ENCODE assay signal across 37 cellular contexts in the genomic region with DNA sequence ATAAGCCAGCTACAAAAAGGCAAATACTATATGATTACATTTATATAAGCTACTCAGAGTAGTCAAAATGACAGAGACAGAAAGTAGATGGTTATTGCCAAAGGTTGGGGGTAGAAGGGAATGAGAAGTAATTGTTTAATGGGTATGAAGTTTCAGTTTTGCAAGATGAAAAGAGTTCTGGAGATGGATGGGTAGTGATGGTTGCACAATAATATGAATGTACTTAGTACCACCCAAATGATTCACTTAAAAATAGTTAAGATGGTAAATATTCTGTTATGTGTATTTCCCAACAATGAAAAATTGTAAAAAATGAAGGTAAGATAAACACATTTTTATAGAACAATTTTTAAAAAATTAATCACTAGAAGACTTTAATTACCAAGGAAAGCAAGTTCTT.
"Had no signal": no experiment of that assay in that cellular context is flagged by ENCODE, and none has a peak within 500 bp of the region (broad histone marks: within the 10 kb centered on the region; RNA-seq: fewer than 3 reads in every experiment).

No MANE protein-coding gene starts in this region.

- H3K36me3 Mint-ChIP-seq: activated CD4-positive, alpha-beta memory T cell treated with anti-CD3 and anti-CD28 coated beads for 36 hours; activated naive CD4-positive, alpha-beta T cell treated with anti-CD3 and anti-CD28 coated beads, Interleukin-2, amount 50 U/mL, for 72 hours; activated naive CD8-positive, alpha-beta T cell treated with anti-CD3 and anti-CD28 coated beads for 36 hours had no signal

- H3K27me3 ChIP-seq: adrenal gland, body of pancreas, brain microvascular endothelial cell, breast epithelium had no signal

- H3K9me3 Mint-ChIP-seq: activated B cell treated with CpG ODN at 0.5 μM for 24 hours; activated CD4-positive, alpha-beta T cell treated with anti-CD3 and anti-CD28 coated beads, Interleukin-2, amount 10 ng/mL, durations not matched to agents 24 days and 14 days; activated naive CD8-positive, alpha-beta T cell treated with anti-CD3 and anti-CD28 coated beads for 36 hours; activated T-helper 1 cell treated with anti-CD3 and anti-CD28 coated beads, Interleukin-12 subunit alpha, Interleukin-12 subunit beta, Interleukin-2, Interleukin-4 antibody, amounts not matched to agents 30 ng/mL and 10 ng/mL and 1 ng/mL, durations not matched to agents 14 hours and 24 hours and 36 hours had no signal

- H3K27ac ChIP-seq: adrenal gland, body of pancreas, brain microvascular endothelial cell, breast epithelium, VCaP had no signal

- H3K27me3 Mint-ChIP-seq: activated B cell treated with CpG ODN at 0.5 μM for 24 hours; activated CD4-positive, alpha-beta memory T cell treated with anti-CD3 and anti-CD28 coated beads for 36 hours; activated CD4-positive, alpha-beta T cell treated with anti-CD3 and anti-CD28 coated beads, Interleukin-2, amount 10 ng/mL, durations not matched to agents 24 days and 14 days; activated CD8-positive, alpha-beta T cell treated with anti-CD3 and anti-CD28 coated beads for 36 hours; activated naive CD8-positive, alpha-beta T cell treated with anti-CD3 and anti-CD28 coated beads for 36 hours; activated T-helper 17 cell treated with anti-CD3 and anti-CD28 coated beads, Interleukin-2, amount 50 U/mL, for 72 hours had no signal

- FAIRE-seq: astrocyte, TTC549 had no signal

- H3K4me1 ChIP-seq: adrenal gland, body of pancreas, breast epithelium had no signal

- H3K36me3 ChIP-seq: adrenal gland, brain microvascular endothelial cell, breast epithelium had no signal

- H3K4me3 ChIP-seq: adrenal gland, body of pancreas, breast epithelium had no signal

- ATAC-seq: activated CD8-positive, alpha-beta T cell treated with anti-CD3 and anti-CD28 coated beads for 36 hours; activated naive CD4-positive, alpha-beta T cell treated with anti-CD3 and anti-CD28 coated beads, Interleukin-2, amount 50 U/mL, for 72 hours; activated T-cell treated with anti-CD3 and anti-CD28 coated beads, Interleukin-2, amount 50 U/mL, for 4 hours; activated T-cell treated with anti-CD3 and anti-CD28 coated beads, Interleukin-2, amount 50 U/mL, for 72 hours; activated T-helper 17 cell treated with anti-CD3 and anti-CD28 coated beads, Interleukin-2, amount 50 U/mL, for 72 hours; body of pancreas had no signal

- H3K4me1 Mint-ChIP-seq: activated B cell treated with CpG ODN at 0.5 μM for 24 hours; activated CD4-positive, alpha-beta T cell treated with anti-CD3 and anti-CD28 coated beads, Interleukin-2, amount 10 ng/mL, durations not matched to agents 24 days and 14 days; activated naive CD8-positive, alpha-beta T cell treated with anti-CD3 and anti-CD28 coated beads for 36 hours; activated T-helper 17 cell treated with anti-CD3 and anti-CD28 coated beads, Interleukin-2, amount 50 U/mL, for 72 hours had no signal

- H3K4me3 Mint-ChIP-seq: activated B cell treated with CpG ODN at 0.5 μM for 24 hours; activated CD4-positive, alpha-beta memory T cell treated with anti-CD3 and anti-CD28 coated beads for 36 hours; activated CD4-positive, alpha-beta T cell treated with anti-CD3 and anti-CD28 coated beads, Interleukin-2, amount 10 ng/mL, durations not matched to agents 24 days and 14 days; activated CD8-positive, alpha-beta T cell treated with anti-CD3 and anti-CD28 coated beads for 36 hours; activated naive CD4-positive, alpha-beta T cell treated with anti-CD3 and anti-CD28 coated beads for 36 hours; activated naive CD8-positive, alpha-beta T cell treated with anti-CD3 and anti-CD28 coated beads for 36 hours; activated T-cell treated with anti-CD3 and anti-CD28 coated beads, Interleukin-2, amount 50 U/mL, for 4 hours; activated T-cell treated with anti-CD3 and anti-CD28 coated beads, Interleukin-2, amount 50 U/mL, for 72 hours; activated T-helper 1 cell treated with anti-CD3 and anti-CD28 coated beads, Interleukin-12 subunit alpha, Interleukin-12 subunit beta, Interleukin-2, Interleukin-4 antibody, amounts not matched to agents 30 ng/mL and 10 ng/mL and 1 ng/mL, durations not matched to agents 14 hours and 24 hours and 36 hours; activated T-helper 17 cell treated with anti-CD3 and anti-CD28 coated beads, Interleukin-2, amount 50 U/mL, for 72 hours; T-helper 1 cell treated with Interleukin-12 subunit alpha and Interleukin-12 subunit beta and Interleukin-4 antibody, amounts not matched to agents 30 μg/mL and 1 μg/mL, for 36 hours; T-helper 2 cell treated with Interferon-gamma antibody and Interleukin-4, amounts not matched to agents 5 μg/mL and 100 μg/mL, for 36 hours had no signal

- H3K9me3 ChIP-seq: adrenal gland, body of pancreas, breast epithelium had no signal

- DNase-seq: activated B cell treated with CpG ODN at 0.5 μM for 24 hours; activated CD4-positive, alpha-beta memory T cell treated with anti-CD3 and anti-CD28 coated beads for 36 hours; activated CD4-positive, alpha-beta T cell treated with anti-CD3 and anti-CD28 coated beads for 4 hours; activated CD4-positive, alpha-beta T cell treated with anti-CD3 and anti-CD28 coated beads, Interleukin-2, amount 10 ng/mL, durations not matched to agents 24 days and 14 days; activated CD4-positive, alpha-beta T cell treated with anti-CD3 and anti-CD28 coated beads, Interleukin-2, amount 50 U/mL, for 1 hour; activated CD4-positive, alpha-beta T cell treated with anti-CD3 and anti-CD28 coated beads, Interleukin-2, amount 50 U/mL, for 4 hours; activated CD4-positive, CD25-positive, alpha-beta regulatory T cell treated with anti-CD3 and anti-CD28 coated beads, Interleukin-2, amount 50 U/mL, for 72 hours; activated CD8-positive, alpha-beta memory T cell treated with anti-CD3 and anti-CD28 coated beads, Interleukin-2, amount 50 U/mL, for 4 hours; activated CD8-positive, alpha-beta T cell treated with anti-CD3 and anti-CD28 coated beads for 36 hours; activated effector memory CD4-positive, alpha-beta T cell treated with anti-CD3 and anti-CD28 coated beads, Interleukin-2, amount 50 U/mL, for 16 hours; activated gamma-delta T cell treated with Interleukin-2 at 50 U/mL for 16 hours; activated naive CD4-positive, alpha-beta T cell; activated naive CD4-positive, alpha-beta T cell treated with anti-CD3 and anti-CD28 coated beads for 36 hours; activated naive CD4-positive, alpha-beta T cell treated with anti-CD3 and anti-CD28 coated beads, Interleukin-2, amount 50 U/mL, for 16 hours; activated naive CD8-positive, alpha-beta T cell treated with anti-CD3 and anti-CD28 coated beads for 36 hours; activated T-cell treated with anti-CD3 and anti-CD28 coated beads for 4 hours; activated T-cell treated with anti-CD3 and anti-CD28 coated beads, Interleukin-2, amount 50 U/mL, for 1 hour; activated T-cell treated with anti-CD3 and anti-CD28 coated beads, Interleukin-2, amount 50 U/mL, for 4 hours; activated T-cell treated with anti-CD3 and anti-CD28 coated beads, Interleukin-2, amount 50 U/mL, for 72 hours; adrenal gland; amniotic stem cell; aorta; body of pancreas; brain microvascular endothelial cell; central memory CD4-positive, alpha-beta T cell; T-helper 1 cell; T-helper 2 cell; T-helper 9 cell had no signal

- H3K27ac Mint-ChIP-seq: activated B cell treated with CpG ODN at 0.5 μM for 24 hours; activated CD4-positive, alpha-beta memory T cell treated with anti-CD3 and anti-CD28 coated beads for 36 hours; activated CD4-positive, alpha-beta T cell treated with anti-CD3 and anti-CD28 coated beads, Interleukin-2, amount 10 ng/mL, durations not matched to agents 24 days and 14 days; activated CD8-positive, alpha-beta T cell treated with anti-CD3 and anti-CD28 coated beads for 36 hours; activated naive CD4-positive, alpha-beta T cell treated with anti-CD3 and anti-CD28 coated beads for 36 hours; activated naive CD4-positive, alpha-beta T cell treated with anti-CD3 and anti-CD28 coated beads, Interleukin-2, amount 50 U/mL, for 72 hours; activated naive CD8-positive, alpha-beta T cell treated with anti-CD3 and anti-CD28 coated beads for 36 hours; activated T-cell treated with anti-CD3 and anti-CD28 coated beads, Interleukin-2, amount 50 U/mL, for 72 hours; activated T-helper 1 cell treated with anti-CD3 and anti-CD28 coated beads, Interleukin-12 subunit alpha, Interleukin-12 subunit beta, Interleukin-2, Interleukin-4 antibody, amounts not matched to agents 30 ng/mL and 10 ng/mL and 1 ng/mL, durations not matched to agents 14 hours and 24 hours and 36 hours; activated T-helper 17 cell treated with anti-CD3 and anti-CD28 coated beads, Interleukin-2, amount 50 U/mL, for 72 hours; T-helper 1 cell treated with Interleukin-12 subunit alpha and Interleukin-12 subunit beta and Interleukin-4 antibody, amounts not matched to agents 30 μg/mL and 1 μg/mL, for 36 hours; T-helper 2 cell treated with Interferon-gamma antibody and Interleukin-4, amounts not matched to agents 5 μg/mL and 100 μg/mL, for 36 hours had no signal
